Comparison of ENCODE assay signal across 34 cellular contexts in genomic region chr21:42123509-42123908, GRCh38. TPM values are rescaled to one million over a fixed set of nuclear protein-coding genes. Genes with fewer than 3 reads are reported as not detected.
"Had no signal": no experiment of that assay in that cellular context is flagged by ENCODE, and none has a peak within 500 bp of the region (broad histone marks: within the 10 kb centered on the region; RNA-seq: fewer than 3 reads in every experiment).

No MANE protein-coding gene starts in this region.

- ATAC-seq: heart right ventricle; natural killer cell; pancreas; sciatic nerve; stimulated activated naive CD8-positive, alpha-beta T cell treated with anti-CD3 and anti-CD28 coated beads, Interleukin-15, Interleukin-2, amounts not matched to agents 100 U/mL and 50 U/mL, for 24 hours had no signal

- H3K36me3 Mint-ChIP-seq: natural killer cell had no signal

- H3K27me3 ChIP-seq: pancreas, testis, uterus had no signal

- H3K4me3 ChIP-seq: esophagus muscularis mucosa, heart right ventricle, left ventricle myocardium inferior, lung, pancreas, prostate gland, skin epidermis, testis, uterus had no signal

- H3K4me1 Mint-ChIP-seq: central memory CD8-positive, alpha-beta T cell had no signal

- H3K4me1 ChIP-seq: esophagus muscularis mucosa, heart right ventricle, left ventricle myocardium inferior, testis, uterus had no signal

- H3K9me3 Mint-ChIP-seq: activated naive CD4-positive, alpha-beta T cell treated with anti-CD3 and anti-CD28 coated beads for 36 hours; activated T-helper 1 cell treated with anti-CD3 and anti-CD28 coated beads, Interleukin-12 subunit alpha, Interleukin-12 subunit beta, Interleukin-2, Interleukin-4 antibody, amounts not matched to agents 30 ng/mL and 10 ng/mL and 1 ng/mL, durations not matched to agents 14 hours and 24 hours and 36 hours; central memory CD8-positive, alpha-beta T cell; dendritic cell treated with granulocyte-macrophage colony-stimulating factor and Interleukin-4, amounts not matched to agents 40 ng/mL and 50 ng/mL, for 4 days; endodermal cell; natural killer cell; T-helper 2 cell treated with Interferon-gamma antibody and Interleukin-4, amounts not matched to agents 5 μg/mL and 100 μg/mL, for 36 hours had no signal

- H3K27ac ChIP-seq: esophagus muscularis mucosa, heart right ventricle, left ventricle myocardium inferior, neutrophil, pancreas, prostate gland, skin epidermis, testis, uterus had no signal

- H3K9me3 ChIP-seq: esophagus muscularis mucosa, heart right ventricle, left ventricle myocardium inferior, neutrophil, pancreas, prostate gland, testis, uterus had no signal

- H3K27ac Mint-ChIP-seq: activated naive CD4-positive, alpha-beta T cell treated with anti-CD3 and anti-CD28 coated beads for 36 hours; activated T-helper 1 cell treated with anti-CD3 and anti-CD28 coated beads, Interleukin-12 subunit alpha, Interleukin-12 subunit beta, Interleukin-2, Interleukin-4 antibody, amounts not matched to agents 30 ng/mL and 10 ng/mL and 1 ng/mL, durations not matched to agents 14 hours and 24 hours and 36 hours; dendritic cell treated with granulocyte-macrophage colony-stimulating factor and Interleukin-4, amounts not matched to agents 40 ng/mL and 50 ng/mL, for 4 days; endodermal cell; natural killer cell; T-helper 2 cell treated with Interferon-gamma antibody and Interleukin-4, amounts not matched to agents 5 μg/mL and 100 μg/mL, for 36 hours had no signal

- DNase-seq: activated CD4-positive, alpha-beta T cell treated with anti-CD3 and anti-CD28 coated beads for 4 hours; activated CD4-positive, alpha-beta T cell treated with anti-CD3 and anti-CD28 coated beads, Interleukin-2, amount 50 U/mL, for 4 hours; activated CD4-positive, CD25-positive, alpha-beta regulatory T cell; activated CD8-positive, alpha-beta memory T cell treated with anti-CD3 and anti-CD28 coated beads, Interleukin-2, amount 50 U/mL, for 4 hours; activated effector memory CD4-positive, alpha-beta T cell treated with anti-CD3 and anti-CD28 coated beads, Interleukin-2, amount 50 U/mL, for 16 hours; activated naive CD4-positive, alpha-beta T cell treated with anti-CD3 and anti-CD28 coated beads for 36 hours; activated T-cell treated with anti-CD3 and anti-CD28 coated beads, Interleukin-2, amount 50 U/mL, for 1 hour; amygdala; endodermal cell; foreskin melanocyte; heart right ventricle; left ventricle myocardium inferior; mesendoderm; natural killer cell; retina; stimulated activated CD4-positive, alpha-beta T cell treated with anti-CD3 and anti-CD28 coated beads, Interleukin-12 subunit alpha, Interleukin-12 subunit beta, amount 100 ng/mL, for 4 hours; stimulated activated CD4-positive, alpha-beta T cell treated with anti-CD3 and anti-CD28 coated beads, Interleukin-4, amount 100 ng/mL, for 1 hour; stimulated activated naive CD8-positive, alpha-beta T cell treated with anti-CD3 and anti-CD28 coated beads, Interleukin-15, Interleukin-2, amounts not matched to agents 100 U/mL and 50 U/mL, for 24 hours; testis; trophoblast cell; uterus had no signal

- H3K36me3 ChIP-seq: esophagus muscularis mucosa, heart right ventricle, left ventricle myocardium inferior, neutrophil, pancreas, prostate gland, uterus had no signal

- FAIRE-seq: pancreas had no signal

- H3K4me3 Mint-ChIP-seq: activated naive CD4-positive, alpha-beta T cell treated with anti-CD3 and anti-CD28 coated beads for 36 hours; activated T-helper 1 cell treated with anti-CD3 and anti-CD28 coated beads, Interleukin-12 subunit alpha, Interleukin-12 subunit beta, Interleukin-2, Interleukin-4 antibody, amounts not matched to agents 30 ng/mL and 10 ng/mL and 1 ng/mL, durations not matched to agents 14 hours and 24 hours and 36 hours; central memory CD8-positive, alpha-beta T cell; dendritic cell treated with granulocyte-macrophage colony-stimulating factor and Interleukin-4, amounts not matched to agents 40 ng/mL and 50 ng/mL, for 4 days; endodermal cell; natural killer cell; T-helper 2 cell treated with Interferon-gamma antibody and Interleukin-4, amounts not matched to agents 5 μg/mL and 100 μg/mL, for 36 hours had no signal

RNA-seq across cellular contexts. Expression of gene UMODL1, which starts 52.4 kb away (rescaled TPM):
- total RNA-seq: activated CD8-positive, alpha-beta memory T cell treated with anti-CD3 and anti-CD28 coated beads for 36 hours; activated naive CD4-positive, alpha-beta T cell treated with anti-CD3 and anti-CD28 coated beads for 36 hours; activated T-helper 1 cell treated with anti-CD3 and anti-CD28 coated beads, Interleukin-12 subunit alpha, Interleukin-12 subunit beta, Interleukin-2, Interleukin-4 antibody, amounts not matched to agents 30 ng/mL and 10 ng/mL and 1 ng/mL, durations not matched to agents 14 hours and 24 hours and 36 hours; glomerular endothelial cell; sciatic nerve; uterus had no signal
